19 cellular contexts compared by ENCODE assay signal in genomic region chr15:87944051-87944450, GRCh38.
"Had no signal": no experiment of that assay in that cellular context is flagged by ENCODE, and none has a peak within 500 bp of the region (broad histone marks: within the 10 kb centered on the region; RNA-seq: fewer than 3 reads in every experiment).

No MANE protein-coding gene starts in this region.

- H3K27ac ChIP-seq: ascending aorta, colonic mucosa, hepatocyte, left lung, thyroid gland had no signal

- ATAC-seq: activated CD8-positive, alpha-beta T cell treated with anti-CD3 and anti-CD28 coated beads, Interleukin-2, amount 10 ng/mL, durations not matched to agents 7 days and 5 days; left lung; naive thymus-derived CD4-positive, alpha-beta T cell had no signal

- H3K9me3 ChIP-seq: adrenal gland, ascending aorta, colonic mucosa, left lung, thyroid gland had no signal

- H3K27me3 ChIP-seq: adrenal gland, ascending aorta, colonic mucosa, hepatocyte, thyroid gland had no signal

- H3K4me1 ChIP-seq: adrenal gland, ascending aorta, colonic mucosa, left lung, thyroid gland had no signal

- H3K4me3 ChIP-seq: adrenal gland, ascending aorta, colonic mucosa, hepatocyte, left lung, thyroid gland had no signal

- DNase-seq: activated CD4-positive, alpha-beta T cell treated with anti-CD3 and anti-CD28 coated beads for 1 hour; activated CD4-positive, alpha-beta T cell treated with anti-CD3 and anti-CD28 coated beads, Interleukin-2, amount 50 U/mL, for 1 hour; activated CD8-positive, alpha-beta T cell treated with anti-CD3 and anti-CD28 coated beads, Interleukin-2, amount 10 ng/mL, durations not matched to agents 7 days and 5 days; central memory CD4-positive, alpha-beta T cell; colonic mucosa; endodermal cell; foreskin melanocyte; glutamatergic neuron; immature natural killer cell; kidney glomerular epithelial cell; left lung; naive thymus-derived CD4-positive, alpha-beta T cell; retina; stimulated activated CD4-positive, alpha-beta T cell treated with anti-CD3 and anti-CD28 coated beads, Interleukin-4, amount 100 ng/mL, for 4 hours; T-helper 9 cell; thyroid gland had no signal

- H3K36me3 ChIP-seq: adrenal gland, ascending aorta, colonic mucosa, left lung, thyroid gland had no signal
